ENCODE assay signal across 9 cellular contexts in the genomic region with DNA sequence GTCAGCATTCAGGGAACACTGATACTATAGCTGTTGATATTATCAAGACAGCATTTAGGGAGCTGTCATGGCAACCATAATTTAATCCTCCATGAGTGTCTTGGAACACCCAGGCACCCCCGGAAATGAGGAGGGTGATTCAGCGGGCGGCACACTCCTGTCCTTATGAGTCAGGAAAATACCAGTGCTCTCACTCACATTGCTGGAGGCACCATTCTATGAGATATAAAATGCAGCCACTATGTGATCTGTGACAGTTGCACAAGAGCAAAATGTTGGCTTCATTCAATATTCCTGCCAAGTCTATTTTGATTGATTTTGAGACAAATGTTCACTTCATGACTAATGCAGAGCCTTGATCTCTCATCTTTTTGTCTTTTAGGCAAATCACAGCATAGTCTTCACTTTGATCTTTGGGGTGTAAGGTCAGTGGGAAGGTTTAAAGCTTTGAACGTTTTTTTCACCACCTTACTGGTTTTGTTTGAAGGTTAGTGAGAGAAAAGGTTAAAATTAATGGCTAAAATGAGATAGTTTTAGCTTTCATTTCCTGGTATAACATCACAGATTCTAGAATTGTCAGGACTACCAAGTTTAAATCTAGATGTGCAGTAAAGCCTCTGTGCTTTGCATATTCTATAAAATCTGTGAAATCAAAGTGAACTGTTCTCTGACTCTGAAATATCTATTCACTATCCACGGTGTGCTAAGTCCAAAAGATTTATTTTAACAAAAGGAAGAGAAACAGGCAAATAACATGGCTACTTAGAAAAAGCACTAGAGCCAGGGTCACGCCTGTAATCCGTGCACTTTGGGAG. TPM values are rescaled to one million over a fixed set of nuclear protein-coding genes. Genes with fewer than 3 reads are reported as not detected.
DNase-seq lines count a peak whose midpoint lies in the region; TF ChIP-seq lines count a peak whose summit lies in the region.
"Had no signal": no experiment of that assay in that cellular context is flagged by ENCODE, and none has a peak within 500 bp of the region (broad histone marks: within the 10 kb centered on the region; RNA-seq: fewer than 3 reads in every experiment).

No MANE protein-coding gene starts in this region.

- in situ Hi-C loops in transverse colon (cut with MboI; ENCODE audit: low pct_ligation_motif_present in 1 of 4, low pct_unique_long_range_greater_than_20kb in 1 of 4, low sequenced_read_pairs in 3 of 4): loop anchor here in 2 of 4 donors (10.0 kb wide), 1 partner anchor 76 kb away; no protein-coding TSS in a partner anchor

- intact Hi-C loops in activated CD4-positive, alpha-beta memory T cell treated with anti-CD3 and anti-CD28 coated beads for 36 hours (cut with micrococcal nuclease): no loop called here
- intact Hi-C loops in transverse colon (cut with DNase I; ENCODE audit: low total_unique reads): loop anchor here (10.0 kb wide), 1 partner anchor 76 kb away; no protein-coding TSS in a partner anchor

- H3K27me3 ChIP-seq in transverse colon: no peaks in the 10 kb centered on the region

- peak overlapping the region; percentile 50 for H3K4me3 ChIP-seq in SK-N-MC
- no peak overlapping the region for H3K4me3 ChIP-seq in transverse colon

- peaks cover 0 to 27% (median 13%) of the 10 kb centered on the region in 4 donors for H3K4me1 ChIP-seq in transverse colon

- peaks cover 7% of the 10 kb centered on the region for H3K4me1 Mint-ChIP-seq in activated CD4-positive, alpha-beta memory T cell treated with anti-CD3 and anti-CD28 coated beads for 36 hours (ENCODE audit: low read depth)
- peaks cover 12% of the 10 kb centered on the region for H3K4me1 Mint-ChIP-seq in activated CD4-positive, alpha-beta memory T cell treated with anti-CD3 and anti-CD28 coated beads, Interleukin-2, amount 10 ng/mL, durations not matched to agents 7 days and 5 days

- H3K36me3 Mint-ChIP-seq in activated CD4-positive, alpha-beta memory T cell treated with anti-CD3 and anti-CD28 coated beads for 36 hours: no peaks in the 10 kb centered on the region
- no peaks in the 10 kb centered on the region for H3K36me3 Mint-ChIP-seq in activated CD4-positive, alpha-beta memory T cell treated with anti-CD3 and anti-CD28 coated beads, Interleukin-2, amount 10 ng/mL, durations not matched to agents 7 days and 5 days (ENCODE audit: low read depth)
- H3K36me3 Mint-ChIP-seq: CD4-positive, CD25-positive, alpha-beta regulatory T cell had no signal

- H3K9ac ChIP-seq in SK-N-MC (ENCODE audit: insufficient read length): no peak overlapping the region

- DNase-seq in activated CD4-positive, alpha-beta memory T cell treated with anti-CD3 and anti-CD28 coated beads for 36 hours: peak; percentile 47
- no peak for DNase-seq in activated CD4-positive, alpha-beta memory T cell treated with anti-CD3 and anti-CD28 coated beads, Interleukin-2, amount 10 ng/mL, durations not matched to agents 7 days and 5 days
- DNase-seq in SK-N-MC (ENCODE audit: low read depth, low spot score) (peak; percentile 50), glomerular visceral epithelial cell (ENCODE audit: extremely low spot score) (peak; percentile 96), transverse colon (peak; percentile 40), retina (no peak), DMS153 treated with DMSO at 0.1 percent for 48 hours (lab: John Stamatoyannopoulos, UW; ENCODE audit: unreplicated experiment) (no peak), GM20000 (ENCODE audit: low spot score) (no peak)
- DNase-seq: CD4-positive, CD25-positive, alpha-beta regulatory T cell had no signal

- H3K36me3 ChIP-seq in SK-N-MC (ENCODE audit: insufficient read depth, low read length): no peaks in the 10 kb centered on the region
- no peaks in the 10 kb centered on the region for H3K36me3 ChIP-seq in transverse colon

- TF ChIP-seq POLR2A in transverse colon (IDR thresholded peaks at IDR 0.05): no peak

- no peak overlapping the region for H3K4me3 Mint-ChIP-seq in activated CD4-positive, alpha-beta memory T cell treated with anti-CD3 and anti-CD28 coated beads for 36 hours
- no peak overlapping the region for H3K4me3 Mint-ChIP-seq in activated CD4-positive, alpha-beta memory T cell treated with anti-CD3 and anti-CD28 coated beads, Interleukin-2, amount 10 ng/mL, durations not matched to agents 7 days and 5 days
- H3K4me3 Mint-ChIP-seq: CD4-positive, CD25-positive, alpha-beta regulatory T cell had no signal

- 56 to 59% methylated on average over 4 to 7 of the region's 7 CpGs for WGBS in transverse colon (ENCODE audit: low coverage in 1 of 2), 2 donors

- H3K9me3 ChIP-seq in SK-N-MC (ENCODE audit: low read depth, low read length) (no peaks in the 10 kb centered on the region), transverse colon (no peaks in the 10 kb centered on the region)

- CTCF ChIA-PET in activated CD4-positive, alpha-beta memory T cell treated with anti-CD3 and anti-CD28 coated beads for 36 hours (lab: Charles Lee): no interaction called here
- CTCF ChIA-PET in activated CD4-positive, alpha-beta memory T cell treated with anti-CD3 and anti-CD28 coated beads, Interleukin-2, amount 10 ng/mL, durations not matched to agents 7 days and 5 days (lab: Charles Lee): interaction anchor here (0.6 kb wide), 1 partner anchor 117 kb away, joined by 3 read pairs; no protein-coding TSS in a partner anchor

- no peaks in the 10 kb centered on the region for H3K9me3 Mint-ChIP-seq in activated CD4-positive, alpha-beta memory T cell treated with anti-CD3 and anti-CD28 coated beads for 36 hours
- H3K9me3 Mint-ChIP-seq in activated CD4-positive, alpha-beta memory T cell treated with anti-CD3 and anti-CD28 coated beads, Interleukin-2, amount 10 ng/mL, durations not matched to agents 7 days and 5 days: no peaks in the 10 kb centered on the region
- H3K9me3 Mint-ChIP-seq: CD4-positive, CD25-positive, alpha-beta regulatory T cell had no signal

- H3K27ac ChIP-seq in SK-N-MC (peak overlapping the region; percentile 77), transverse colon (no peak overlapping the region)

- H3K27me3 Mint-ChIP-seq in activated CD4-positive, alpha-beta memory T cell treated with anti-CD3 and anti-CD28 coated beads for 36 hours: no peaks in the 10 kb centered on the region
- peaks cover 3% of the 10 kb centered on the region for H3K27me3 Mint-ChIP-seq in activated CD4-positive, alpha-beta memory T cell treated with anti-CD3 and anti-CD28 coated beads, Interleukin-2, amount 10 ng/mL, durations not matched to agents 7 days and 5 days

- no peak overlapping the region for H3K27ac Mint-ChIP-seq in activated CD4-positive, alpha-beta memory T cell treated with anti-CD3 and anti-CD28 coated beads for 36 hours
- H3K27ac Mint-ChIP-seq in activated CD4-positive, alpha-beta memory T cell treated with anti-CD3 and anti-CD28 coated beads, Interleukin-2, amount 10 ng/mL, durations not matched to agents 7 days and 5 days: no peak overlapping the region
- H3K27ac Mint-ChIP-seq: CD4-positive, CD25-positive, alpha-beta regulatory T cell had no signal

- no peak for TF ChIP-seq EP300 in transverse colon (IDR thresholded peaks at IDR 0.05; ENCODE audit: low read depth)

- no peak for TF ChIP-seq CTCF in transverse colon (IDR thresholded peaks at IDR 0.05)
- TF ChIP-seq CTCF in GM20000 (IDR thresholded peaks at IDR 0.05; ENCODE audit: extremely low read depth, missing control alignments): no peak

- POLR2A ChIA-PET in activated CD4-positive, alpha-beta memory T cell treated with anti-CD3 and anti-CD28 coated beads for 36 hours (lab: Charles Lee): no interaction called here
- POLR2A ChIA-PET in activated CD4-positive, alpha-beta memory T cell treated with anti-CD3 and anti-CD28 coated beads, Interleukin-2, amount 10 ng/mL, durations not matched to agents 7 days and 5 days (lab: Charles Lee): interaction anchor here (0.7 kb wide), 1 partner anchor 8 kb away, joined by 3 read pairs; no protein-coding TSS in a partner anchor

RNA-seq across cellular contexts. Expression of a gene that starts 12.4 kb away (rescaled TPM):
- 1 to 10 TPM; 4.0 to 4.5 TPM for total RNA-seq in activated CD4-positive, alpha-beta memory T cell treated with anti-CD3 and anti-CD28 coated beads for 36 hours
- total RNA-seq in activated CD4-positive, alpha-beta memory T cell treated with anti-CD3 and anti-CD28 coated beads, Interleukin-2, amount 10 ng/mL, durations not matched to agents 7 days and 5 days: 10 to 100 TPM; 10.7 to 12.0 TPM
- 10 to 100 TPM; 19.9 to 60.5 (median 46.1) TPM for total RNA-seq in transverse colon

Comparison
In these comparisons a context has a peak if more than half of its experiments do, and no peak if none do; other contexts are left out.
1. DNase-seq: peak in activated CD4-positive, alpha-beta memory T cell treated with anti-CD3 and anti-CD28 coated beads for 36 hours (single experiment), SK-N-MC (single experiment), glomerular visceral epithelial cell (single experiment) and transverse colon (single experiment); none in activated CD4-positive, alpha-beta memory T cell treated with anti-CD3 and anti-CD28 coated beads, Interleukin-2, amount 10 ng/mL, durations not matched to agents 7 days and 5 days (single experiment), retina (single experiment), DMS153 treated with DMSO at 0.1 percent for 48 hours (single experiment) and GM20000 (single experiment).